ENCODE assay signal across 18 cellular contexts in genomic region chr12:131231194-131231980, GRCh38.
"Had no signal": no experiment of that assay in that cellular context is flagged by ENCODE, and none has a peak within 500 bp of the region (broad histone marks: within the 10 kb centered on the region; RNA-seq: fewer than 3 reads in every experiment).

No MANE protein-coding gene starts in this region.

- H3K27ac ChIP-seq: gastrocnemius medialis, tibial artery had no signal

- H3K9me3 Mint-ChIP-seq: activated CD4-positive, alpha-beta T cell treated with anti-CD3 and anti-CD28 coated beads, Interleukin-2, amount 10 ng/mL, durations not matched to agents 7 days and 5 days; activated T-cell treated with anti-CD3 and anti-CD28 coated beads, Interleukin-2, amount 50 U/mL, for 24 hours; natural killer cell; T-helper 2 cell treated with Interferon-gamma antibody and Interleukin-4, amounts not matched to agents 5 μg/mL and 100 μg/mL, for 36 hours had no signal

- H3K27ac Mint-ChIP-seq: activated CD4-positive, alpha-beta T cell treated with anti-CD3 and anti-CD28 coated beads, Interleukin-2, amount 10 ng/mL, durations not matched to agents 7 days and 5 days; activated CD8-positive, alpha-beta T cell treated with anti-CD3 and anti-CD28 coated beads, Interleukin-2, amount 10 ng/mL, durations not matched to agents 7 days and 5 days; activated naive CD4-positive, alpha-beta T cell treated with anti-CD3 and anti-CD28 coated beads for 36 hours; activated T-cell treated with anti-CD3 and anti-CD28 coated beads, Interleukin-2, amount 50 U/mL, for 24 hours; natural killer cell; T-helper 2 cell treated with Interferon-gamma antibody and Interleukin-4, amounts not matched to agents 5 μg/mL and 100 μg/mL, for 36 hours had no signal

- H3K36me3 ChIP-seq: gastrocnemius medialis, heart right ventricle, tibial artery had no signal

- FAIRE-seq: urothelium cell line had no signal

- H3K4me3 ChIP-seq: gastrocnemius medialis, heart right ventricle, tibial artery had no signal

- H3K4me3 Mint-ChIP-seq: activated CD4-positive, alpha-beta T cell treated with anti-CD3 and anti-CD28 coated beads, Interleukin-2, amount 10 ng/mL, durations not matched to agents 7 days and 5 days; activated CD8-positive, alpha-beta T cell treated with anti-CD3 and anti-CD28 coated beads, Interleukin-2, amount 10 ng/mL, durations not matched to agents 7 days and 5 days; activated naive CD4-positive, alpha-beta T cell treated with anti-CD3 and anti-CD28 coated beads for 36 hours; activated T-cell treated with anti-CD3 and anti-CD28 coated beads, Interleukin-2, amount 50 U/mL, for 24 hours; natural killer cell; T-helper 2 cell treated with Interferon-gamma antibody and Interleukin-4, amounts not matched to agents 5 μg/mL and 100 μg/mL, for 36 hours had no signal

- ATAC-seq: activated CD8-positive, alpha-beta T cell treated with anti-CD3 and anti-CD28 coated beads, Interleukin-2, amount 10 ng/mL, durations not matched to agents 7 days and 5 days; esophagus mucosa; gastrocnemius medialis; heart right ventricle; natural killer cell had no signal

- H3K9me3 ChIP-seq: gastrocnemius medialis had no signal

- H3K36me3 Mint-ChIP-seq: natural killer cell had no signal

- DNase-seq: activated CD4-positive, alpha-beta T cell treated with anti-CD3 and anti-CD28 coated beads, Interleukin-2, amount 10 ng/mL, durations not matched to agents 7 days and 5 days; activated CD4-positive, CD25-positive, alpha-beta regulatory T cell; activated CD8-positive, alpha-beta T cell treated with anti-CD3 and anti-CD28 coated beads, Interleukin-2, amount 10 ng/mL, durations not matched to agents 7 days and 5 days; activated naive CD4-positive, alpha-beta T cell treated with anti-CD3 and anti-CD28 coated beads for 36 hours; activated T-cell treated with anti-CD3 and anti-CD28 coated beads, Interleukin-2, amount 50 U/mL, for 24 hours; anterior cingulate cortex; cortex of kidney; effector CD4-positive, alpha-beta T cell; gastrocnemius medialis; heart right ventricle; natural killer cell; occipital lobe; stimulated activated CD4-positive, alpha-beta T cell treated with anti-CD3 and anti-CD28 coated beads, Interleukin-2, amount 100 ng/mL, for 24 hours; stimulated activated naive CD4-positive, alpha-beta T cell treated with Interleukin-2 at 50 U/mL for 16 hours; tibial artery had no signal

- H3K4me1 ChIP-seq: gastrocnemius medialis, tibial artery had no signal

- H3K4me1 Mint-ChIP-seq: natural killer cell had no signal
